In genomic region chr16:50699345-50700159, GRCh38 we compare ENCODE assay signal across 11 cellular contexts. TPM values are rescaled to one million over a fixed set of nuclear protein-coding genes. Genes with fewer than 3 reads are reported as not detected.
DNase-seq lines count a peak whose midpoint lies in the region; ATAC-seq, FAIRE-seq and TF ChIP-seq lines count a peak whose summit lies in the region.
"Had no signal": no experiment of that assay in that cellular context is flagged by ENCODE, and none has a peak within 500 bp of the region (broad histone marks: within the 10 kb centered on the region; RNA-seq: fewer than 3 reads in every experiment).

No MANE protein-coding gene starts in this region.

- intact Hi-C loops in spleen (cut with DNase I; ENCODE audit: low total_unique reads) = no loop called here

- H3K27me3 ChIP-seq in bronchial epithelial cell (ENCODE audit: control insufficient read depth, insufficient read depth, low read length) = no peaks in the 10 kb centered on the region
- no peaks in the 10 kb centered on the region for H3K27me3 ChIP-seq in spleen (replicated peaks in 1 of 7)
- H3K27me3 ChIP-seq: esophagus muscularis mucosa had no signal

- ATAC-seq in HG03045 (IDR thresholded peaks at IDR 0.05; ENCODE audit: unreplicated experiment) (no peak), HG03460 (IDR thresholded peaks at IDR 0.05; ENCODE audit: unreplicated experiment) (no peak)

- H3K4me1 Mint-ChIP-seq in T-helper 2 cell treated with Interferon-gamma antibody and Interleukin-4, amounts not matched to agents 5 μg/mL and 100 μg/mL, for 36 hours (ENCODE audit: low read depth) = peaks cover 46% of the 10 kb centered on the region

- H3K36me3 Mint-ChIP-seq in T-helper 2 cell treated with Interferon-gamma antibody and Interleukin-4, amounts not matched to agents 5 μg/mL and 100 μg/mL, for 36 hours (ENCODE audit: low read depth) = peaks cover 36% of the 10 kb centered on the region

- FAIRE-seq in bronchial epithelial cell (lab: Jason Lieb, UNC) = peak; percentile 99

- H3K4me1 ChIP-seq in spleen = peaks cover 36 to 85% (median 48%) of the 10 kb centered on the region in 6 donors

- H3K9me3 Mint-ChIP-seq in T-helper 2 cell treated with Interferon-gamma antibody and Interleukin-4, amounts not matched to agents 5 μg/mL and 100 μg/mL, for 36 hours = peaks cover 17% of the 10 kb centered on the region

- H3K27ac ChIP-seq in spleen = peak overlapping the region in 4 of 8 donors; percentile 3 to 92 (median 44)
- H3K27ac ChIP-seq: esophagus muscularis mucosa, thoracic aorta had no signal

- DNase-seq in GM12865 (ENCODE audit: low read depth) (peak; percentile 47), bronchial epithelial cell (ENCODE audit: low read depth) (peak; percentile 98), spleen (peak; percentile 76), NCI-H748 treated with DMSO at 0.1 percent for 48 hours (lab: John Stamatoyannopoulos, UW) (no peak), NCI-H2171 treated with DMSO at 0.1 percent for 48 hours (lab: John Stamatoyannopoulos, UW) (no peak)
- DNase-seq in T-helper 2 cell treated with Interferon-gamma antibody and Interleukin-4, amounts not matched to agents 5 μg/mL and 100 μg/mL, for 36 hours (ENCODE audit: low spot score) = peak; percentile 65
- DNase-seq: NCI-H524 treated with DMSO at 0.1 percent for 48 hours had no signal

- peak overlapping the region; percentile 47 for H3K4me3 Mint-ChIP-seq in T-helper 2 cell treated with Interferon-gamma antibody and Interleukin-4, amounts not matched to agents 5 μg/mL and 100 μg/mL, for 36 hours

- WGBS in spleen, 5 donors = 67 to 90% (median 83%) methylated on average over 6 to 19 of the region's 19 CpGs

- no peak for TF ChIP-seq POLR2A in spleen (IDR thresholded peaks at IDR 0.05)

- H3K4me3 ChIP-seq in GM12865 (ENCODE audit: low read depth, low read length) (no peak overlapping the region), bronchial epithelial cell (ENCODE audit: low read depth, low read length) (no peak overlapping the region), spleen (no peak overlapping the region)
- H3K4me3 ChIP-seq: esophagus muscularis mucosa, thoracic aorta had no signal

- H3K9me3 ChIP-seq in spleen = peaks cover 6 to 14% (median 12%) of the 10 kb centered on the region in 8 donors

- H3K27ac Mint-ChIP-seq in T-helper 2 cell treated with Interferon-gamma antibody and Interleukin-4, amounts not matched to agents 5 μg/mL and 100 μg/mL, for 36 hours = peak overlapping the region; percentile 71

- no peaks in the 10 kb centered on the region for H3K36me3 ChIP-seq in bronchial epithelial cell (ENCODE audit: control insufficient read depth, insufficient read depth, low read length)
- peaks cover 0 to 13% (median 0%) of the 10 kb centered on the region in 6 donors for H3K36me3 ChIP-seq in spleen
- H3K36me3 ChIP-seq: esophagus muscularis mucosa, thoracic aorta had no signal

- H3K27me3 Mint-ChIP-seq in T-helper 2 cell treated with Interferon-gamma antibody and Interleukin-4, amounts not matched to agents 5 μg/mL and 100 μg/mL, for 36 hours (ENCODE audit: low read depth) = no peaks in the 10 kb centered on the region

- TF ChIP-seq CTCF in GM12865 (IDR thresholded peaks at IDR 0.05; ENCODE audit: insufficient read depth, low read depth, low read length, missing control alignments) (no peak), bronchial epithelial cell (IDR thresholded peaks at IDR 0.05; ENCODE audit: insufficient read depth, low read length, severe bottlenecking) (no peak), spleen (IDR thresholded peaks at IDR 0.05 in 8 of 11, conservative IDR thresholded peaks at IDR 0.05 in 3 of 11) (no peak)

RNA-seq across cellular contexts. Expression of gene NOD2, which starts 6.1 kb away (rescaled TPM):
- total RNA-seq in bronchial epithelial cell = 2.4 and 11.6 TPM in 2 replicates
- total RNA-seq in spleen = 10 to 100 TPM in 3 of 7 donors, 1 to 10 TPM in 4; 5.6 to 23.2 (median 9.9) TPM
- 1 to 10 TPM in 2 of 3 donors, under 1 TPM in 1; 0.41 to 2.8 (median 2.3) TPM for polyA plus RNA-seq in spleen

RNA-seq across cellular contexts. Expression of gene SNX20, which starts 18.4 kb away (rescaled TPM):
- not detected in 2 replicates for total RNA-seq in bronchial epithelial cell
- total RNA-seq in spleen = 10 to 100 TPM; 27.2 to 50.5 (median 34.7) TPM
- 10 to 100 TPM; 17.6 to 24.6 (median 23.7) TPM for polyA plus RNA-seq in spleen

RNA-seq across cellular contexts. Expression of gene CYLD, which starts 42.3 kb away (rescaled TPM):
- total RNA-seq in bronchial epithelial cell (27.9 and 39.7 TPM in 2 replicates), spleen (100 to 1,000 TPM in 6 of 7 donors, 10 to 100 TPM in 1; 90.3 to 133 (median 108) TPM)
- 10 to 100 TPM; 19.9 to 31.0 (median 30.7) TPM for polyA plus RNA-seq in spleen

Comparison
In these comparisons a context has a peak if more than half of its experiments do, and no peak if none do; other contexts are left out.
1. DNase-seq: peak in GM12865 (single experiment), T-helper 2 cell treated with Interferon-gamma antibody and Interleukin-4, amounts not matched to agents 5 μg/mL and 100 μg/mL, for 36 hours (single experiment), bronchial epithelial cell (single experiment) and spleen (single experiment); none in NCI-H748 treated with DMSO at 0.1 percent for 48 hours (single experiment) and NCI-H2171 treated with DMSO at 0.1 percent for 48 hours (single experiment).
2. RNA of gene SNX20, which starts 18.4 kb away (total RNA-seq): 27.2 to 50.5 TPM in spleen; not detected in bronchial epithelial cell; every median in the first group is over 10 times any median in the second.